In genomic region chr6:158256746-158257424, GRCh38 we compare ENCODE assay signal across 21 cellular contexts. TPM values are rescaled to one million over a fixed set of nuclear protein-coding genes. Genes with fewer than 3 reads are reported as not detected.
DNase-seq lines count a peak whose midpoint lies in the region; ATAC-seq and TF ChIP-seq lines count a peak whose summit lies in the region.
"Had no signal": no experiment of that assay in that cellular context is flagged by ENCODE, and none has a peak within 500 bp of the region (broad histone marks: within the 10 kb centered on the region; RNA-seq: fewer than 3 reads in every experiment).

No MANE protein-coding gene starts in this region.

- H3K4me1 Mint-ChIP-seq in CD8-positive, alpha-beta T cell (ENCODE audit: low read depth), result peaks cover 45% of the 10 kb centered on the region
- H3K4me1 Mint-ChIP-seq in T-helper 17 cell (peaks cover 29% of the 10 kb centered on the region), mesothelial cell of epicardium (peaks cover 8% of the 10 kb centered on the region), MCF 10A (ENCODE audit: insufficient read depth, unreplicated experiment) (peaks cover 11% of the 10 kb centered on the region)

- intact Hi-C loops in CD8-positive, alpha-beta T cell (cut with DNase I, micrococcal nuclease), result loop anchor here in 1 of 2 experiments (5.0 kb wide), 1 partner anchor 55 kb away; the partner anchor contains the start of gene TULP4
- intact Hi-C loops in MCF 10A (cut with micrococcal nuclease), result no loop called here

- H3K4me3 ChIP-seq in CD8-positive, alpha-beta T cell (ENCODE audit: low read depth, low read length), result no peak overlapping the region
- H3K4me3 ChIP-seq: right atrium auricular region, SJCRH30, upper lobe of left lung had no signal

- H3K27me3 ChIP-seq in CD8-positive, alpha-beta T cell (ENCODE audit: insufficient read depth, low read length), result no peaks in the 10 kb centered on the region
- H3K27me3 ChIP-seq: brain microvascular endothelial cell, right atrium auricular region, SJCRH30, upper lobe of left lung had no signal

- no peaks in the 10 kb centered on the region for H3K36me3 ChIP-seq in CD8-positive, alpha-beta T cell (ENCODE audit: insufficient read depth, low read length)
- H3K36me3 ChIP-seq: brain microvascular endothelial cell, right atrium auricular region, upper lobe of left lung had no signal

- peaks cover 6% of the 10 kb centered on the region for H3K36me3 Mint-ChIP-seq in CD8-positive, alpha-beta T cell
- H3K36me3 Mint-ChIP-seq in T-helper 17 cell (ENCODE audit: low read depth) (peaks cover 3% of the 10 kb centered on the region), mesothelial cell of epicardium (peaks cover 19% of the 10 kb centered on the region), MCF 10A (ENCODE audit: insufficient read depth, unreplicated experiment) (peaks cover 15% of the 10 kb centered on the region)

- no peaks in the 10 kb centered on the region for H3K9me3 ChIP-seq in CD8-positive, alpha-beta T cell (ENCODE audit: low read length)
- no peaks in the 10 kb centered on the region for H3K9me3 ChIP-seq in T-helper 17 cell (ENCODE audit: control insufficient read depth, low read length, poor library complexity, severe bottlenecking)
- H3K9me3 ChIP-seq: Caco-2, right atrium auricular region, SJCRH30, upper lobe of left lung had no signal

- no peak for ATAC-seq in CD8-positive, alpha-beta T cell
- ATAC-seq in T-helper 17 cell (no peak), GM18867 (IDR thresholded peaks at IDR 0.05; ENCODE audit: unreplicated experiment) (no peak)
- ATAC-seq: activated naive CD8-positive, alpha-beta T cell treated with anti-CD3 and anti-CD28 coated beads, Interleukin-2, amount 50 U/mL, for 24 hours had no signal

- TF ChIP-seq CTCF in CD8-positive, alpha-beta T cell (IDR thresholded peaks at IDR 0.05), result no peak
- TF ChIP-seq CTCF in mesothelial cell of epicardium (IDR thresholded peaks at IDR 0.05; ENCODE audit: unreplicated experiment) (no peak), MCF 10A (IDR thresholded peaks at IDR 0.05; ENCODE audit: unreplicated experiment) (no peak)

- peak overlapping the region; percentile 16 for H3K4me3 Mint-ChIP-seq in CD8-positive, alpha-beta T cell
- no peak overlapping the region for H3K4me3 Mint-ChIP-seq in T-helper 17 cell
- no peak overlapping the region for H3K4me3 Mint-ChIP-seq in mesothelial cell of epicardium
- H3K4me3 Mint-ChIP-seq in MCF 10A (ENCODE audit: unreplicated experiment), result no peak overlapping the region
- H3K4me3 Mint-ChIP-seq: activated naive CD8-positive, alpha-beta T cell treated with anti-CD3 and anti-CD28 coated beads, Interleukin-2, amount 50 U/mL, for 24 hours; dendritic cell treated with granulocyte-macrophage colony-stimulating factor and Interleukin-4, amounts not matched to agents 40 ng/mL and 50 ng/mL, for 4 days; T-helper 1 cell treated with Interleukin-12 subunit alpha and Interleukin-12 subunit beta and Interleukin-4 antibody, amounts not matched to agents 30 μg/mL and 1 μg/mL, for 36 hours had no signal

- no peaks in the 10 kb centered on the region for H3K9me3 Mint-ChIP-seq in CD8-positive, alpha-beta T cell
- H3K9me3 Mint-ChIP-seq in mesothelial cell of epicardium (no peaks in the 10 kb centered on the region), MCF 10A (ENCODE audit: unreplicated experiment) (no peaks in the 10 kb centered on the region)
- H3K9me3 Mint-ChIP-seq: activated naive CD8-positive, alpha-beta T cell treated with anti-CD3 and anti-CD28 coated beads, Interleukin-2, amount 50 U/mL, for 24 hours; dendritic cell treated with granulocyte-macrophage colony-stimulating factor and Interleukin-4, amounts not matched to agents 40 ng/mL and 50 ng/mL, for 4 days; T-helper 1 cell treated with Interleukin-12 subunit alpha and Interleukin-12 subunit beta and Interleukin-4 antibody, amounts not matched to agents 30 μg/mL and 1 μg/mL, for 36 hours had no signal

- DNase-seq in DMS 273 (lab: John Stamatoyannopoulos, UW; ENCODE audit: unreplicated experiment) (peak; percentile 62), DMS 273 treated with DMSO at 0.1 percent for 48 hours (lab: John Stamatoyannopoulos, UW) (no peak), T-helper 17 cell (no peak), mesothelial cell of epicardium (ENCODE audit: low spot score in 2 of 2, unreplicated experiment in 2 of 2) (no peak), T-helper 9 cell (no peak), MCF 10A (ENCODE audit: unreplicated experiment) (no peak)
- no peak for DNase-seq in CD8-positive, alpha-beta T cell
- DNase-seq: 8988T; activated CD4-positive, alpha-beta T cell treated with anti-CD3 and anti-CD28 coated beads for 48 hours; activated naive CD8-positive, alpha-beta T cell treated with anti-CD3 and anti-CD28 coated beads, Interleukin-2, amount 50 U/mL, for 24 hours; brain microvascular endothelial cell; Caco-2; NCI-H1417 treated with DMSO at 0.1 percent for 48 hours; NCI-H446; SJCRH30; stimulated activated CD4-positive, alpha-beta T cell treated with anti-CD3 and anti-CD28 coated beads, Interleukin-12 subunit alpha, Interleukin-12 subunit beta, amount 100 ng/mL, for 4 hours; upper lobe of left lung had no signal

- no peak overlapping the region for H3K27ac Mint-ChIP-seq in CD8-positive, alpha-beta T cell
- H3K27ac Mint-ChIP-seq in T-helper 17 cell (peak overlapping the region; percentile 80), mesothelial cell of epicardium (peak overlapping the region; percentile 18), MCF 10A (ENCODE audit: low read depth, unreplicated experiment) (no peak overlapping the region)
- H3K27ac Mint-ChIP-seq: dendritic cell treated with granulocyte-macrophage colony-stimulating factor and Interleukin-4, amounts not matched to agents 40 ng/mL and 50 ng/mL, for 4 days had no signal

- BruUV-seq in MCF 10A (replicated peaks; lab: Mats Ljungman, UMichigan), result no TSS peak

- POLR2A ChIA-PET in CD8-positive, alpha-beta T cell (lab: Charles Lee), result interaction anchor here (0.5 to 0.6 kb wide), 2 partner anchors 10 to 500 kb away, joined by 3 to 5 read pairs; no protein-coding TSS in a partner anchor
- POLR2A ChIA-PET in MCF 10A (lab: Yijun Ruan, JAX), result interaction anchor here (0.9 kb wide), 1 partner anchor 31 kb away, joined by 4 read pairs; no protein-coding TSS in a partner anchor

- no peaks in the 10 kb centered on the region for H3K27me3 Mint-ChIP-seq in CD8-positive, alpha-beta T cell (ENCODE audit: low read depth)
- H3K27me3 Mint-ChIP-seq in T-helper 17 cell, result no peaks in the 10 kb centered on the region
- H3K27me3 Mint-ChIP-seq in mesothelial cell of epicardium (ENCODE audit: low read depth), result no peaks in the 10 kb centered on the region
- no peaks in the 10 kb centered on the region for H3K27me3 Mint-ChIP-seq in MCF 10A (ENCODE audit: insufficient read depth, unreplicated experiment)
- H3K27me3 Mint-ChIP-seq: activated naive CD8-positive, alpha-beta T cell treated with anti-CD3 and anti-CD28 coated beads, Interleukin-2, amount 50 U/mL, for 24 hours; dendritic cell treated with granulocyte-macrophage colony-stimulating factor and Interleukin-4, amounts not matched to agents 40 ng/mL and 50 ng/mL, for 4 days had no signal

- H3K27ac ChIP-seq in CD8-positive, alpha-beta T cell (ENCODE audit: low read depth, low read length), result no peak overlapping the region
- H3K27ac ChIP-seq: brain microvascular endothelial cell, right atrium auricular region, SJCRH30, upper lobe of left lung had no signal

- CTCF ChIA-PET in CD8-positive, alpha-beta T cell (lab: Charles Lee), result interaction anchor here (1.0 kb wide), 1 partner anchor 9 kb away, joined by 3 read pairs; no protein-coding TSS in a partner anchor
- CTCF ChIA-PET in MCF 10A (lab: Yijun Ruan, JAX), result interaction anchor here (1.1 kb wide), 1 partner anchor 847 kb away, joined by 4 read pairs; no protein-coding TSS in a partner anchor

- H3K4me1 ChIP-seq in CD8-positive, alpha-beta T cell (ENCODE audit: insufficient read depth, low read length), result peaks cover 26% of the 10 kb centered on the region
- H3K4me1 ChIP-seq: SJCRH30 had no signal

RNA-seq across cellular contexts. Expression of gene TULP4, which starts 55.4 kb away (rescaled TPM):
- total RNA-seq in CD8-positive, alpha-beta T cell, result 10 to 100 TPM; 73.6 to 78.9 TPM
- total RNA-seq in T-helper 17 cell (10 to 100 TPM; 61.9 to 72.0 TPM), mesothelial cell of epicardium (133 to 137 TPM (median 135 TPM) in 3 replicates), MCF 10A (2022) (64.2 and 71.8 TPM in 2 replicates)

Comparison
In these comparisons a context has a peak if more than half of its experiments do, and no peak if none do; other contexts are left out.
1. H3K27ac Mint-ChIP-seq: peak in T-helper 17 cell (single experiment) and mesothelial cell of epicardium (single experiment); none in CD8-positive, alpha-beta T cell (single experiment) and MCF 10A (single experiment).